In the genomic region with DNA sequence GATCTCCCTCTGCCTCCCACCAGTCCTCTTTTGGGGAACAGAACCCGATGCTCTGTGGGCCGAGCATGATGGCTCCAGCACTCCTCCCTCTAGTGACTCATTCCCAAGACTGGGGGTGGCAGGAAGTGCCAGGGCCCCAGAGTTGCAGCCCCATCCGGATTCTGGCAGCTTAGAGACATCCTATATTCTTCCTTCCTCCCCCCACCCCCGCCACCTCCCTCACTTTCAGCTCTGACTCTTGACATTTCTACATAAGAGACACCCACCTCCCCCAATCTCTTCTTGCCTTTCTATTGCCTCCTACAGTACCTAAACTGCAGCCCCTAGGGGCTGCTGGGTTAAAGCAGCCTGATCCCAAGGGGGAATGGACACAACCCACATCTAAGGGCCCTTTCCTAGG, we compare ENCODE assay signal across 1 cellular context.
A peak's percentile ranks its signal among the peaks of the same experiment; 100 is the strongest.
TF ChIP-seq lines count a peak whose summit lies in the region.

No MANE protein-coding gene starts in this region.

TF ChIP-seq in SK-N-SH, 30 proteins besides CTCF, POLR2A, EP300 and RAD21 (continued from another document):
- no peak for TF ChIP-seq REST (IDR thresholded peaks at IDR 0.05; ENCODE audit: low read depth, low read length)
- no peak for TF ChIP-seq RFX5 (IDR thresholded peaks at IDR 0.05; ENCODE audit: low read length)
- TF ChIP-seq NRF1 (IDR thresholded peaks at IDR 0.05; ENCODE audit: low read depth, low read length) = no peak
- no peak for TF ChIP-seq FOXM1 (IDR thresholded peaks at IDR 0.05; ENCODE audit: low read depth)
- TF ChIP-seq POLR2AphosphoS5 (IDR thresholded peaks at IDR 0.05; ENCODE audit: low read depth, low read length) = 0 out of 2 replicates have a peak, but pooled peaks have one; percentile 26
- no peak for TF ChIP-seq SMC3 (IDR thresholded peaks at IDR 0.05; ENCODE audit: low read depth, low read length)
- TF ChIP-seq RXRA (IDR thresholded peaks at IDR 0.05; ENCODE audit: borderline replicate concordance, low read depth) = no peak
- TF ChIP-seq GABPA (IDR thresholded peaks at IDR 0.05; ENCODE audit: low read depth) = peak; percentile 47; the same call in 1 of the 2 replicates
- TF ChIP-seq ELF1 (IDR thresholded peaks at IDR 0.05) = no peak
- TF ChIP-seq FOSL2 (IDR thresholded peaks at IDR 0.05; ENCODE audit: borderline replicate concordance, low read depth) = peak; percentile 74; the same call in 1 of the 2 replicates
- peak; percentile 24; the same call in 1 of the 2 replicates for TF ChIP-seq JUND (IDR thresholded peaks at IDR 0.05)
TF ChIP-seq in SK-N-SH: peak in this region for 4.
